ENCODE assay signal across 11 cellular contexts in genomic region chr3:32994045-32994444, GRCh38. TPM values are rescaled to one million over a fixed set of nuclear protein-coding genes. Genes with fewer than 3 reads are reported as not detected.
"Had no signal": no experiment of that assay in that cellular context is flagged by ENCODE, and none has a peak within 500 bp of the region (broad histone marks: within the 10 kb centered on the region; RNA-seq: fewer than 3 reads in every experiment).

No MANE protein-coding gene starts in this region.

- DNase-seq: activated CD4-positive, CD25-positive, alpha-beta regulatory T cell treated with anti-CD3 and anti-CD28 coated beads, Interleukin-2, amount 50 U/mL, for 72 hours; activated T-cell treated with anti-CD3 and anti-CD28 coated beads, Interleukin-2, amount 50 U/mL, for 1 hour; heart left ventricle; naive thymus-derived CD4-positive, alpha-beta T cell; SIG-M5; stomach had no signal

- H3K4me3 Mint-ChIP-seq: naive thymus-derived CD4-positive, alpha-beta T cell had no signal

- ATAC-seq: heart left ventricle; naive thymus-derived CD4-positive, alpha-beta T cell; sciatic nerve had no signal

- H3K9me3 Mint-ChIP-seq: naive thymus-derived CD4-positive, alpha-beta T cell had no signal

- H3K27me3 Mint-ChIP-seq: naive thymus-derived CD4-positive, alpha-beta T cell had no signal

RNA-seq across cellular contexts. Expression of gene CCR4, which starts 42.6 kb away (rescaled TPM):
- total RNA-seq: cardiac muscle cell, lung microvascular endothelial cell, osteoblast, pulmonary artery endothelial cell had no signal
